8 cellular contexts compared by ENCODE assay signal in genomic region chr10:62817763-62818425, GRCh38. TPM values are rescaled to one million over a fixed set of nuclear protein-coding genes. Genes with fewer than 3 reads are reported as not detected.
A peak's percentile ranks its signal among the peaks of the same experiment; 100 is the strongest.
DNase-seq lines count a peak whose midpoint lies in the region; ATAC-seq and TF ChIP-seq lines count a peak whose summit lies in the region.

No MANE protein-coding gene starts in this region.

- DNase-seq in NK-92 treated with Interleukin-12 subunit alpha and Interleukin-12 subunit beta, amount 100 ng/mL, for 24 hours (lab: John Stamatoyannopoulos, UW) = peak; percentile 55
- no peak for DNase-seq in NK-92 (lab: John Stamatoyannopoulos, UW; ENCODE audit: unreplicated experiment)
- DNase-seq in NB4 (ENCODE audit: low read depth) = peak; percentile 87
- DNase-seq in activated CD4-positive, alpha-beta T cell treated with anti-CD3 and anti-CD28 coated beads for 48 hours = peak; percentile 78
- DNase-seq in dermis microvascular lymphatic vessel endothelial cell (ENCODE audit: low read depth in 2 of 2) = peak; percentile 50 to 79
- DNase-seq in stimulated activated CD4-positive, alpha-beta T cell treated with anti-CD3 and anti-CD28 coated beads, Interleukin-4, amount 100 ng/mL, for 4 hours = peak; percentile 67 to 73

- TF ChIP-seq RAD21 in liver (IDR thresholded peaks at IDR 0.05) = peak; percentile 69 to 84

- no peak for TF ChIP-seq POLR2A in NB4 (IDR thresholded peaks at IDR 0.05; ENCODE audit: extremely low read depth, insufficient read length)

- peaks cover 0 to 6% (median 4%) of the 10 kb centered on the region in 4 donors for H3K27me3 ChIP-seq in liver (ENCODE audit: control insufficient read depth in 4 of 4, insufficient read depth in 4 of 4, low read length in 3 of 4)

- peak overlapping the region; percentile 39 to 42 for H3K9ac ChIP-seq in liver (ENCODE audit: low read depth in 1 of 2, low read length in 2 of 2)

- H3K4me3 ChIP-seq in NB4 (ENCODE audit: low read depth, low read length) (peak overlapping the region; percentile 57), liver (ENCODE audit: low read depth in 1 of 3, low read length in 3 of 3) (peak overlapping the region; percentile 70 to 93 (median 72))

- peak; percentile 59 for TF ChIP-seq CTCF in NB4 (IDR thresholded peaks at IDR 0.05; ENCODE audit: low read depth, low read length)
- peak; percentile 66 for TF ChIP-seq CTCF in liver (IDR thresholded peaks at IDR 0.05; ENCODE audit: low read depth, low read length, missing input control)

- no peaks in the 10 kb centered on the region for H3K36me3 ChIP-seq in liver (ENCODE audit: control insufficient read depth in 4 of 4, insufficient read depth in 3 of 4, low read depth in 1 of 4, low read length in 3 of 4)

- peak overlapping the region; percentile 92 to 94 for H3K27ac ChIP-seq in liver (ENCODE audit: low read depth in 1 of 2, low read length in 2 of 2)

- H3K4me1 ChIP-seq in liver (ENCODE audit: control insufficient read depth in 4 of 4, insufficient read depth in 4 of 4, low read length in 3 of 4) = peaks cover 14 to 35% (median 24%) of the 10 kb centered on the region in 4 donors

- 2% methylated on average over 51 of the region's 51 CpGs for WGBS in liver

- ATAC-seq in HG02623 (IDR thresholded peaks at IDR 0.05; ENCODE audit: unreplicated experiment) = peak; percentile 32

- H3K9me3 ChIP-seq in liver (ENCODE audit: control insufficient read depth in 4 of 4, low read length in 3 of 4) = no peaks in the 10 kb centered on the region

TF ChIP-seq in liver, 16 proteins besides CTCF, POLR2A, EP300 and RAD21:
- TF ChIP-seq HNF4G (IDR thresholded peaks at IDR 0.05) = no peak
- no peak for TF ChIP-seq NR2F2 (IDR thresholded peaks at IDR 0.05)
- TF ChIP-seq, protein P1, sequence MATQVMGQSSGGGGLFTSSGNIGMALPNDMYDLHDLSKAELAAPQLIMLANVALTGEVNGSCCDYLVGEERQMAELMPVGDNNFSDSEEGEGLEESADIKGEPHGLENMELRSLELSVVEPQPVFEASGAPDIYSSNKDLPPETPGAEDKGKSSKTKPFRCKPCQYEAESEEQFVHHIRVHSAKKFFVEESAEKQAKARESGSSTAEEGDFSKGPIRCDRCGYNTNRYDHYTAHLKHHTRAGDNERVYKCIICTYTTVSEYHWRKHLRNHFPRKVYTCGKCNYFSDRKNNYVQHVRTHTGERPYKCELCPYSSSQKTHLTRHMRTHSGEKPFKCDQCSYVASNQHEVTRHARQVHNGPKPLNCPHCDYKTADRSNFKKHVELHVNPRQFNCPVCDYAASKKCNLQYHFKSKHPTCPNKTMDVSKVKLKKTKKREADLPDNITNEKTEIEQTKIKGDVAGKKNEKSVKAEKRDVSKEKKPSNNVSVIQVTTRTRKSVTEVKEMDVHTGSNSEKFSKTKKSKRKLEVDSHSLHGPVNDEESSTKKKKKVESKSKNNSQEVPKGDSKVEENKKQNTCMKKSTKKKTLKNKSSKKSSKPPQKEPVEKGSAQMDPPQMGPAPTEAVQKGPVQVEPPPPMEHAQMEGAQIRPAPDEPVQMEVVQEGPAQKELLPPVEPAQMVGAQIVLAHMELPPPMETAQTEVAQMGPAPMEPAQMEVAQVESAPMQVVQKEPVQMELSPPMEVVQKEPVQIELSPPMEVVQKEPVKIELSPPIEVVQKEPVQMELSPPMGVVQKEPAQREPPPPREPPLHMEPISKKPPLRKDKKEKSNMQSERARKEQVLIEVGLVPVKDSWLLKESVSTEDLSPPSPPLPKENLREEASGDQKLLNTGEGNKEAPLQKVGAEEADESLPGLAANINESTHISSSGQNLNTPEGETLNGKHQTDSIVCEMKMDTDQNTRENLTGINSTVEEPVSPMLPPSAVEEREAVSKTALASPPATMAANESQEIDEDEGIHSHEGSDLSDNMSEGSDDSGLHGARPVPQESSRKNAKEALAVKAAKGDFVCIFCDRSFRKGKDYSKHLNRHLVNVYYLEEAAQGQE (IDR thresholded peaks at IDR 0.05) = no peak
- TF ChIP-seq MAX (IDR thresholded peaks at IDR 0.05) = no peak
- no peak for TF ChIP-seq GABPA (IDR thresholded peaks at IDR 0.05 in 1 of 2, conservative IDR thresholded peaks at IDR 0.05 in 1 of 2)
- TF ChIP-seq YY1 (IDR thresholded peaks at IDR 0.05) = no peak
- TF ChIP-seq FOXA1 (IDR thresholded peaks at IDR 0.05) = no peak

RNA-seq across cellular contexts. Expression of gene EGR2, which starts 1.7 kb away (rescaled TPM):
- total RNA-seq in dermis microvascular lymphatic vessel endothelial cell (0.13 TPM in 1 of 2 replicates, not detected in the other), liver (under 1 TPM; 0.17 to 0.19 TPM)
- under 1 TPM; 0.27 to 0.76 TPM for polyA plus RNA-seq in liver

RNA-seq across cellular contexts. Expression of gene ADO, which starts 13.4 kb away (rescaled TPM):
- total RNA-seq in dermis microvascular lymphatic vessel endothelial cell (10.3 and 15.0 TPM in 2 replicates), liver (1 to 10 TPM; 6.7 TPM)
- 1 to 10 TPM; 1.4 to 4.3 TPM for polyA plus RNA-seq in liver
